1 cellular context compared by ENCODE assay signal in the genomic region with DNA sequence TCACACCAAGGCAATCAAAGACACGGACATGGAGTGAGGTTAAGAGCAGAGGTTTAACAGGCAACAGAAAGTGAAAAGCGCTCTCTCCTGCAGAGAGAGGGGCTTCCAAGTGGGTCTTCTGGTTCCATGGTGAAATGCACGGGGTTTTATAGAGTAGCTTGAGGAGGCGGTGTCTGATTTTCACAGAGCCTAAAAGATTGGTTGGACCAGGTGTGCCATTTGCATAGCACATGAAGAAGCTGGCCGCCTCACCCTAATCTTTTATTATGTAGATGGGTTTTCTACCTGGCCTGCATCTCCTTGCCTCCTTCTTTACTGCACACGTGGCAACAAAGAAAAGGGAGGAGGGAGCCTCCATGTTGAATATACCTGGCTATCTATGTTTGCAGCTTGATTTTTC.
TF ChIP-seq lines count a peak whose summit lies in the region.

No MANE protein-coding gene starts in this region.

TF ChIP-seq in GM23338, 12 proteins besides CTCF, POLR2A, EP300 and RAD21 (continued from another document):
- no peak for TF ChIP-seq ZNF331 (CRISPR knock-in tag; IDR thresholded peaks at IDR 0.05; ENCODE audit: low read depth)
- no peak for TF ChIP-seq NANOG (IDR thresholded peaks at IDR 0.05; ENCODE audit: borderline replicate concordance)
- peak; percentile 98 for TF ChIP-seq ZNF114 (CRISPR knock-in tag; IDR thresholded peaks at IDR 0.05)
